ENCODE assay signal across 8 cellular contexts in the genomic region with DNA sequence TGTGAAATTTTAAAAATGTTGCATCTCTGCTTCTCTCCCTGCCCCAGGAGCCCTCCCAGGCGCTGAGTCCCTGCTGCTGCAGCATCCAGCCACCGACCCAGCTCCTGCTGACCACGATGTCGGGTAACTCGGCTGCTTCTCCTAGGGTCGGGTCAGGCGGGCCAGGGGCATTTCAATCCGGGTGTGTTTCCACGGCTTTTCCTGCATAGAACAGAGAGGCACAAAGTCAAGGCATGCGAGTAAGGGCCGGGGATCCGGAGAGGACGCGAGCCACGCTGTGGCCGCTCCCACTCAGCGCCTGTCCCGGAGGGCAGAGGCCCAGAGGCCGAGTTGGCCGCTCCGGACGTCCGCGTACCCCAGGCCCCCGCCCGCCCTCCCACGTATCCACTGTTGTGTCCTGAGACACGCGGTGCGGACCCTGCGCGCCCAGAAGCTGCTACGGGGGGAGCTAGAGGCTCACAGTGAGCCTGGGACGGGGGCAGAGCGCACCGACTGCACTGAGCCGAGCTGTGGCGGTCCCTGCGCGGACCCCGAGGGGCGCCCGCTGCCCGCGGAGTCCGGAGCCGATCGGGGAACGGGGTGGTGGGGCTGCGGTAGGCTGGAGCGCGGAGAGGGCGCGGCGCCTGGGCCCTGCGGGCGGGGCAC. TPM values are rescaled to one million over a fixed set of nuclear protein-coding genes. Genes with fewer than 3 reads are reported as not detected.
DNase-seq lines count a peak whose midpoint lies in the region; ATAC-seq, FAIRE-seq and TF ChIP-seq lines count a peak whose summit lies in the region.

A gene with protein sequence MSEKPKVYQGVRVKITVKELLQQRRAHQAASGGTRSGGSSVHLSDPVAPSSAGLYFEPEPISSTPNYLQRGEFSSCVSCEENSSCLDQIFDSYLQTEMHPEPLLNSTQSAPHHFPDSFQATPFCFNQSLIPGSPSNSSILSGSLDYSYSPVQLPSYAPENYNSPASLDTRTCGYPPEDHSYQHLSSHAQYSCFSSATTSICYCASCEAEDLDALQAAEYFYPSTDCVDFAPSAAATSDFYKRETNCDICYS (plus strand): TSS at position 81 of the 645 bp plus-strand sequence. CDS start 36 bp downstream, at position 117.

- H3K9me3 Mint-ChIP-seq in chondrocyte (ENCODE audit: low read depth), result no peaks in the 10 kb centered on the region

- no peaks in the 10 kb centered on the region for H3K9me3 ChIP-seq in mucosa of descending colon

- H3K4me3 Mint-ChIP-seq in chondrocyte (ENCODE audit: unreplicated experiment), result peak within 1 kb of the TSS; percentile 63

- ATAC-seq in HG02943 (IDR thresholded peaks at IDR 0.05; ENCODE audit: low read depth, unreplicated experiment) (peak; percentile 22), mucosa of descending colon (peak; percentile 42)
- ATAC-seq in activated CD4-positive, CD25-positive, alpha-beta regulatory T cell treated with anti-CD3 and anti-CD28 coated beads, Interleukin-2, amount 50 U/mL, for 24 hours, result no peak

- peaks cover 10% of the 10 kb centered on the region for H3K27me3 Mint-ChIP-seq in chondrocyte (ENCODE audit: low read depth)

- H3K27ac Mint-ChIP-seq in chondrocyte (ENCODE audit: unreplicated experiment), result no peak within 1 kb of the TSS

- no peak for FAIRE-seq in D721Med (lab: Jason Lieb, UNC)

- no peaks in the 10 kb centered on the region for H3K36me3 Mint-ChIP-seq in chondrocyte (ENCODE audit: low read depth)

- peak within 1 kb of the TSS; percentile 59 for H3K4me3 ChIP-seq in mucosa of descending colon

- no peaks in the 10 kb centered on the region for H3K4me1 Mint-ChIP-seq in chondrocyte (ENCODE audit: low read depth)

- H3K36me3 ChIP-seq in mucosa of descending colon (ENCODE audit: low read depth), result no peaks in the 10 kb centered on the region

- peak; percentile 78 for DNase-seq in COLO668 (lab: John Stamatoyannopoulos, UW; ENCODE audit: unreplicated experiment)
- DNase-seq in chondrocyte (ENCODE audit: low spot score), result no peak
- DNase-seq in mucosa of descending colon, result peak in 1 of 3 donors; percentile 59
- DNase-seq in NCI-H2196 (lab: John Stamatoyannopoulos, UW; ENCODE audit: unreplicated experiment), result no peak
- DNase-seq in D721Med (ENCODE audit: insufficient read length, low spot score), result no peak
- no peak for DNase-seq in Kasumi-1 (lab: John Stamatoyannopoulos, UW)

- TF ChIP-seq CTCF in chondrocyte (IDR thresholded peaks at IDR 0.05) (no peak), mucosa of descending colon (IDR thresholded peaks at IDR 0.05) (no peak), D721Med (IDR thresholded peaks at IDR 0.05; ENCODE audit: insufficient read depth, missing control alignments) (no peak)

- intact Hi-C loops in mucosa of descending colon (cut with DNase I, micrococcal nuclease), result no loop called here

- peaks cover 37% of the 10 kb centered on the region for H3K4me1 ChIP-seq in mucosa of descending colon (ENCODE audit: low read depth)

RNA-seq across cellular contexts. Expression of the gene that starts here (rescaled TPM):
- total RNA-seq in chondrocyte, result not detected in 3 replicates
- total RNA-seq in mucosa of descending colon, result 10 to 100 TPM in 1 of 3 donors, 1 to 10 TPM in 2; 6.7 to 14.5 (median 8.1) TPM

Comparison
In these comparisons a context has a peak if more than half of its experiments do, and no peak if none do; other contexts are left out.
1. ATAC-seq: peak in HG02943 (single experiment) and mucosa of descending colon (single experiment); none in activated CD4-positive, CD25-positive, alpha-beta regulatory T cell treated with anti-CD3 and anti-CD28 coated beads, Interleukin-2, amount 50 U/mL, for 24 hours (0 of 2).